In genomic region chr1:22347854-22348760, GRCh38 we compare ENCODE assay signal across 17 cellular contexts.
A peak's percentile ranks its signal among the peaks of the same experiment; 100 is the strongest.
DNase-seq lines count a peak whose midpoint lies in the region; ATAC-seq and TF ChIP-seq lines count a peak whose summit lies in the region.
"Had no signal": no experiment of that assay in that cellular context is flagged by ENCODE, and none has a peak within 500 bp of the region (broad histone marks: within the 10 kb centered on the region; RNA-seq: fewer than 3 reads in every experiment).

No MANE protein-coding gene starts in this region.

- H3K9ac ChIP-seq in BLaER1, result no peak overlapping the region
- H3K9ac ChIP-seq in Karpas-422 (ENCODE audit: low read length), result no peak overlapping the region

- H3K36me3 ChIP-seq in BLaER1, result no peaks in the 10 kb centered on the region
- no peaks in the 10 kb centered on the region for H3K36me3 ChIP-seq in Karpas-422 (ENCODE audit: insufficient read depth, low read length)
- H3K36me3 ChIP-seq in right lobe of liver, result no peaks in the 10 kb centered on the region
- no peaks in the 10 kb centered on the region for H3K36me3 ChIP-seq in testis (ENCODE audit: low read depth, missing control alignments)
- H3K36me3 ChIP-seq: HAP-1, heart left ventricle, spleen had no signal

- no peak overlapping the region for H3K27ac ChIP-seq in BLaER1
- no peak overlapping the region for H3K27ac ChIP-seq in Karpas-422 (ENCODE audit: low read length)
- H3K27ac ChIP-seq in VCaP, result peak overlapping the region; percentile 73
- peak overlapping the region in 2 of 3 donors; percentile 48 to 67 for H3K27ac ChIP-seq in right lobe of liver
- H3K27ac ChIP-seq in testis, result no peak overlapping the region
- H3K27ac ChIP-seq: heart left ventricle, RWPE1, spleen had no signal

- no peak overlapping the region for H3K4me3 ChIP-seq in BLaER1
- H3K4me3 ChIP-seq in Karpas-422 (ENCODE audit: low read length), result no peak overlapping the region
- H3K4me3 ChIP-seq in right lobe of liver, result no peak overlapping the region
- H3K4me3 ChIP-seq in testis, result no peak overlapping the region
- H3K4me3 ChIP-seq: HAP-1, heart left ventricle, spleen had no signal

- H3K4me2 ChIP-seq in BLaER1, result 0 out of 2 replicates have a peak overlapping the region, but pooled peaks have one; percentile 4
- H3K4me2 ChIP-seq in Karpas-422 (ENCODE audit: low read depth, low read length, poor library complexity, severe bottlenecking), result no peak overlapping the region

- WGBS in right lobe of liver (ENCODE audit: insufficient coverage, low coverage, low lambda C conversion rate, missing lambda C conversion rate), result 20% methylated on average over 14 of the region's 16 CpGs
- 85 to 90% methylated on average over 16 of the region's 16 CpGs for WGBS in testis, 2 donors

- peaks cover 26% of the 10 kb centered on the region for H3K4me1 ChIP-seq in BLaER1
- no peaks in the 10 kb centered on the region for H3K4me1 ChIP-seq in Karpas-422 (ENCODE audit: low read length)
- peaks cover 0 to 21% (median 8%) of the 10 kb centered on the region in 4 donors for H3K4me1 ChIP-seq in right lobe of liver
- peaks cover 5% of the 10 kb centered on the region for H3K4me1 ChIP-seq in testis
- H3K4me1 ChIP-seq: heart left ventricle had no signal

- peaks cover 22% of the 10 kb centered on the region for H3K27me3 ChIP-seq in BLaER1
- no peaks in the 10 kb centered on the region for H3K27me3 ChIP-seq in Karpas-422 (ENCODE audit: low read length)
- no peaks in the 10 kb centered on the region for H3K27me3 ChIP-seq in right lobe of liver
- H3K27me3 ChIP-seq in testis, result no peaks in the 10 kb centered on the region

- H3K9me2 ChIP-seq in Karpas-422 (replicated peaks; ENCODE audit: insufficient read depth, low read length), result no peaks in the 10 kb centered on the region

- H2AFZ ChIP-seq in Karpas-422 (ENCODE audit: low read length), result no peak overlapping the region

- no peak for TF ChIP-seq POLR2A in right lobe of liver (IDR thresholded peaks at IDR 0.05)
- TF ChIP-seq POLR2A in testis (IDR thresholded peaks at IDR 0.05), result no peak

- TF ChIP-seq CTCF in VCaP (conservative IDR thresholded peaks at IDR 0.05), result no peak
- TF ChIP-seq CTCF in right lobe of liver (IDR thresholded peaks at IDR 0.05), result no peak
- TF ChIP-seq CTCF in testis (IDR thresholded peaks at IDR 0.05), result no peak

- H3K79me2 ChIP-seq in Karpas-422 (ENCODE audit: low read length), result no peaks in the 10 kb centered on the region

- no peaks in the 10 kb centered on the region for H3K9me3 ChIP-seq in BLaER1
- no peaks in the 10 kb centered on the region for H3K9me3 ChIP-seq in Karpas-422 (ENCODE audit: low read length)
- H3K9me3 ChIP-seq in right lobe of liver, result no peaks in the 10 kb centered on the region
- no peaks in the 10 kb centered on the region for H3K9me3 ChIP-seq in testis
- H3K9me3 ChIP-seq: HAP-1, heart left ventricle, spleen had no signal

- ATAC-seq in right lobe of liver (peak; percentile 94 to 95 (median 94)), HG03457 (IDR thresholded peaks at IDR 0.05; ENCODE audit: unreplicated experiment) (no peak)
- ATAC-seq: heart left ventricle, T-cell had no signal

- intact Hi-C loops in right lobe of liver (cut with DNase I), result no loop called here
- intact Hi-C loops in testis (cut with DNase I; ENCODE audit: low total_unique reads), result no loop called here

- H4K20me1 ChIP-seq in BLaER1 (no peaks in the 10 kb centered on the region), Karpas-422 (ENCODE audit: insufficient read depth, low read depth, low read length) (0 out of 2 replicates have a peak, but pooled peaks cover 4% of the 10 kb centered on the region)

- peak; percentile 36 for DNase-seq in Karpas-422
- peak; percentile 57 to 75 (median 75) for DNase-seq in right lobe of liver
- no peak for DNase-seq in MV-4-11 (lab: John Stamatoyannopoulos, UW)
- no peak for DNase-seq in testis
- no peak for DNase-seq in 8988T
- DNase-seq: activated naive CD4-positive, alpha-beta T cell; GDM1; heart left ventricle; NCI-H1105; NCI-H524; spleen; T-cell had no signal

Comparison
In these comparisons a context has a peak if more than half of its experiments do, and no peak if none do; other contexts are left out.
1. H3K27ac ChIP-seq: peak in VCaP (single experiment) and right lobe of liver (2 of 3); none in BLaER1 (single experiment), Karpas-422 (single experiment) and testis (0 of 2).
2. DNase-seq: peak in Karpas-422 (single experiment) and right lobe of liver (3 of 3); none in MV-4-11 (single experiment), testis (single experiment) and 8988T (single experiment).